In the genomic region with DNA sequence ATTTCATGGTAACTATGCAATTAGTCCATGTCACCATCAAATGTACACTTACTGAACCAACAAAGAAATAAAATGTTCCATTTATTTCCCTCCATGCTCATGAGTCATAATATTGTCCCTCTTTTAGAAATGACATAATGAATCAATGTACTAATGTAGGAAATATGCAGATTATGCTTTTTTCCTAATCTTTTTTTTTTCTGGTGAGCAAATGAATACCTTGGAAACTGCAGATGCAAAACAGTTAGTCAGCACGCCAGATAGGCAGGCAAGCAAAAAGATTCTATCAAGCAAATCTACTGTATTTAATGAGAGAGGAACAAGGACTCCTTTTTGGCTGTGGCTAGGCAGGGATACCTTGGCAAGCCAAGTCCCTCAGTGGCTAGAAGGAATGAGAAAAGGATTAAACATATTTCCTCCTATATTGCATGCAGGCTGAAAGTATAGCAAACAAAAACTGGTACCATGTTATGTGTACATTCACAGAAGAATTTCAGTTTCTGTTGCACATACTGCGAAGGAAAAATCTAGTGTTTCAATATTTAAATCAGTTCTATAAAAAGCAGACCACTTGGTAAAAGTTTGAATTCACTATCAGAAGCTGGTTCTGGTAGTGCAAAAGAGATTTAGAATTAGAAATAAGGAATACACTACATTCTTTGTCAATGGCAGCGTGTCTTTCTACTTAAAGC, we compare ENCODE assay signal across 11 cellular contexts.
DNase-seq lines count a peak whose midpoint lies in the region; ATAC-seq and TF ChIP-seq lines count a peak whose summit lies in the region.
"Had no signal": no experiment of that assay in that cellular context is flagged by ENCODE, and none has a peak within 500 bp of the region (broad histone marks: within the 10 kb centered on the region; RNA-seq: fewer than 3 reads in every experiment).

No MANE protein-coding gene starts in this region.

- H3K27ac ChIP-seq in osteoblast (ENCODE audit: low read depth, low read length) (peak overlapping the region; percentile 40), tibial nerve (peak overlapping the region in 2 of 4 donors; percentile 61 to 74)
- H3K27ac ChIP-seq: heart right ventricle had no signal

- H3K36me3 ChIP-seq in osteoblast (ENCODE audit: insufficient read depth, low read length) (no peaks in the 10 kb centered on the region), tibial nerve (no peaks in the 10 kb centered on the region)
- H3K36me3 ChIP-seq: heart right ventricle had no signal

- no peak for TF ChIP-seq POLR2A in tibial nerve (IDR thresholded peaks at IDR 0.05)

- CTCF ChIA-PET in GM10248 (lab: Yijun Ruan, JAX): interaction anchor here (1.0 kb wide), 1 partner anchor 12 kb away, joined by 3 read pairs; no protein-coding TSS in a partner anchor

- POLR2A ChIA-PET in GM10248 (lab: Yijun Ruan, JAX): no interaction called here

- H3K4me2 ChIP-seq in osteoblast (ENCODE audit: insufficient read depth, low read length): no peak overlapping the region

- TF ChIP-seq EP300 in tibial nerve (IDR thresholded peaks at IDR 0.05): no peak

- H3K4me3 ChIP-seq in osteoblast (ENCODE audit: insufficient read depth, low read length) (no peak overlapping the region), tibial nerve (no peak overlapping the region)
- H3K4me3 ChIP-seq: heart right ventricle had no signal

- H3K4me1 ChIP-seq in osteoblast (ENCODE audit: insufficient read depth, low read length) (peaks cover 24% of the 10 kb centered on the region), tibial nerve (peaks cover 0 to 18% (median 5%) of the 10 kb centered on the region in 4 donors)
- H3K4me1 ChIP-seq: heart right ventricle had no signal

- H4K20me1 ChIP-seq in osteoblast (ENCODE audit: insufficient read depth, low read length): no peaks in the 10 kb centered on the region

- peak; percentile 35 for DNase-seq in amniotic stem cell (lab: John Stamatoyannopoulos, UW)
- peak; percentile 88 for DNase-seq in osteoblast (ENCODE audit: insufficient read length, low spot score, missing footprints)
- no peak for DNase-seq in GM10248 (ENCODE audit: extremely low spot score)
- DNase-seq in NCI-H510A treated with DMSO at 0.1 percent for 48 hours (lab: John Stamatoyannopoulos, UW): no peak
- no peak for DNase-seq in tibial nerve (ENCODE audit: low spot score in 2 of 2)
- DNase-seq: heart right ventricle, Right ventricle myocardium superior had no signal

- H2AFZ ChIP-seq in osteoblast (ENCODE audit: low read length): no peak overlapping the region

- WGBS in tibial nerve, 2 donors: 47 to 61% methylated on average over 3 of the region's 3 CpGs

- peak; percentile 75 for ATAC-seq in GM18520 (IDR thresholded peaks at IDR 0.05; ENCODE audit: unreplicated experiment)
- ATAC-seq in HG03280 (IDR thresholded peaks at IDR 0.05; ENCODE audit: unreplicated experiment): peak; percentile 86
- no peak for ATAC-seq in GM18870 (IDR thresholded peaks at IDR 0.05; ENCODE audit: unreplicated experiment)
- ATAC-seq: heart right ventricle; stimulated activated memory B cell treated with anti-CD40 and anti-IgM and Interleukin-4, amounts not matched to agents 10 μg/mL and 1 μg/mL and 100 μg/mL, for 72 hours had no signal

- H3K9me3 ChIP-seq in osteoblast (ENCODE audit: low read depth, low read length): no peaks in the 10 kb centered on the region
- H3K9me3 ChIP-seq in tibial nerve: no peaks in the 10 kb centered on the region
- H3K9me3 ChIP-seq: heart right ventricle had no signal

- TF ChIP-seq CTCF in osteoblast (IDR thresholded peaks at IDR 0.05; ENCODE audit: extremely low read depth, low read depth, low read length): no peak
- TF ChIP-seq CTCF in GM10248 (IDR thresholded peaks at IDR 0.05; ENCODE audit: control extremely low read depth, extremely low read depth, low read depth, missing control alignments): no peak
- no peak for TF ChIP-seq CTCF in tibial nerve (IDR thresholded peaks at IDR 0.05)

- H3K79me2 ChIP-seq in osteoblast (ENCODE audit: insufficient read depth, low read length): no peaks in the 10 kb centered on the region

- H3K27me3 ChIP-seq in osteoblast (ENCODE audit: insufficient read depth, low read length) (no peaks in the 10 kb centered on the region), tibial nerve (no peaks in the 10 kb centered on the region)
- H3K27me3 ChIP-seq: heart right ventricle had no signal

Comparison
In these comparisons a context has a peak if more than half of its experiments do, and no peak if none do; other contexts are left out.
1. DNase-seq: peak in amniotic stem cell (single experiment) and osteoblast (single experiment); none in GM10248 (single experiment), NCI-H510A treated with DMSO at 0.1 percent for 48 hours (single experiment) and tibial nerve (0 of 2).